In the genomic region with DNA sequence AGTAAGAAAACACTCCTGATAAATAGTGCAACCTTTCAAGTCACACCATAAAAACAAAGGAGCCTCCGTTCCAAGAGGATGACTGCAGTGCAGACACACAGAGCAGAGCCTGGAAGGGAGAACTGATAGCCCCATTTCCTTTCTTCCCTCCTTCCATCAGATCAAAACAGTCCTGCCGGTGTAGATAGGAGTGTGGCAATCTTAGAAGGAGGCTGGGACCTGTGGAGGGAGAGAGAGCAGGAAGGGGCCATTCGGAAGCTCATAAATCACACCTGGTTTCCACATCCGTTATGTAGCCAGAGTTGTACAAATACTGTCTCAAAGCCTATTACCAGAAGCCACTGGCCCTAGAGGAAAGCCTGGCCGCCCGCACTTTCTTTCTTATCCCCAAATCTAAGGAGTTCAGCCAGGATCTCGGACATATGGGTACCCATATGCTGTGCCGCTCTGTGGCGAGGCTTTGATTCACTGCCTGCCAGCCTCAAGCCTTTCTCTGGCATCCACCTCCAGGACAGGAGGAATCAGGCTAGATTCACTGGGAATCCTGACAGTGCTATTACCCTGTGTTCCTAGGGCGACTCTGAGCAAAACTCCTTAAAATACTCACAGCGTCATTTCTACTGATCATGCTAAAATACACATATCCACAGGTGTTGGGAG, we compare ENCODE assay signal across 1 cellular context.
TF ChIP-seq lines count a peak whose summit lies in the region.

No MANE protein-coding gene starts in this region.

TF ChIP-seq in K562, 482 proteins besides CTCF, POLR2A, EP300 and RAD21 (continued from another document and continues in another):
- TF ChIP-seq PHF8 (IDR thresholded peaks at IDR 0.05; ENCODE audit: borderline replicate concordance, low read length) (no peak), COPS2 (conservative IDR thresholded peaks at IDR 0.05) (no peak), BACH1 (tag; IDR thresholded peaks at IDR 0.05) (no peak), ARID1B (IDR thresholded peaks at IDR 0.05) (peak; percentile 97), POLR2G (IDR thresholded peaks at IDR 0.05; ENCODE audit: low read depth, low read length) (peak; percentile 47), ZNF384 (IDR thresholded peaks at IDR 0.05; ENCODE audit: low read depth, low read length) (no peak), SP1 (CRISPR knock-in tag; IDR thresholded peaks at IDR 0.05) (peak; percentile 12; the same call in 1 of the 2 replicates), ZNF75A (CRISPR knock-in tag; IDR thresholded peaks at IDR 0.05) (no peak), ZNF583 (CRISPR knock-in tag; IDR thresholded peaks at IDR 0.05) (no peak), ZNF165 (CRISPR knock-in tag; IDR thresholded peaks at IDR 0.05; ENCODE audit: borderline replicate concordance) (no peak), ZNF217 (CRISPR knock-in tag; IDR thresholded peaks at IDR 0.05) (no peak), TEAD1 (CRISPR knock-in tag; IDR thresholded peaks at IDR 0.05) (no peak), POLR2H (tag; IDR thresholded peaks at IDR 0.05; ENCODE audit: low read depth) (no peak; the same call in 1 of the 2 replicates), MAFG (tag; conservative IDR thresholded peaks at IDR 0.05) (no peak), HMGN3 (IDR thresholded peaks at IDR 0.05; ENCODE audit: borderline replicate concordance, extremely low read depth, insufficient read length, low read depth, low read length) (peak; percentile 71), SMARCA4 (IDR thresholded peaks at IDR 0.05) (peak; percentile 97), HMG20B (CRISPR knock-in tag; IDR thresholded peaks at IDR 0.05) (no peak), NCOA6 (IDR thresholded peaks at IDR 0.05) (no peak), BHLHE40 (IDR thresholded peaks at IDR 0.05; ENCODE audit: low read length) (no peak), RFX7 (CRISPR knock-in tag; IDR thresholded peaks at IDR 0.05) (no peak), ZNF507 (tag; conservative IDR thresholded peaks at IDR 0.05) (no peak), NBN (IDR thresholded peaks at IDR 0.05; ENCODE audit: low read depth) (peak; percentile 95; the same call in 1 of the 2 replicates), PRPF4 (IDR thresholded peaks at IDR 0.05; ENCODE audit: insufficient read depth, low read depth, low read length, poor library complexity, severe bottlenecking) (no peak), BRCA1 (IDR thresholded peaks at IDR 0.05) (no peak), BRCA1 (CRISPR knock-in tag; IDR thresholded peaks at IDR 0.05) (no peak), ZNF253 (CRISPR knock-in tag; conservative IDR thresholded peaks at IDR 0.05) (no peak), GTF2F1 (IDR thresholded peaks at IDR 0.05; ENCODE audit: low read depth, low read length) (no peak), HNRNPK (IDR thresholded peaks at IDR 0.05; ENCODE audit: low read depth, low read length, poor library complexity, severe bottlenecking) (no peak), NCOA1 (IDR thresholded peaks at IDR 0.05; ENCODE audit: low read depth) (peak; percentile 89; the same call in 1 of the 2 replicates), SMAD2 (IDR thresholded peaks at IDR 0.05; ENCODE audit: low read depth, low read length) (no peak), XRCC3 (IDR thresholded peaks at IDR 0.05) (no peak)
- TF ChIP-seq, protein P1, sequence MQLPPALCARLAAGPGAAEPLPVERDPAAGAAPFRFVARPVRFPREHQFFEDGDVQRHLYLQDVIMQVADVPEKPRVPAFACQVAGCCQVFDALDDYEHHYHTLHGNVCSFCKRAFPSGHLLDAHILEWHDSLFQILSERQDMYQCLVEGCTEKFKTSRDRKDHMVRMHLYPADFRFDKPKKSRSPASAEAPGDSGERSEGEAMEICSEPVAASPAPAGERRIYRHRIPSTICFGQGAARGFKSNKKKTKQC (CRISPR knock-in tag; IDR thresholded peaks at IDR 0.05) = peak; percentile 60; the same call in 1 of the 2 replicates
- TF ChIP-seq, protein P2, sequence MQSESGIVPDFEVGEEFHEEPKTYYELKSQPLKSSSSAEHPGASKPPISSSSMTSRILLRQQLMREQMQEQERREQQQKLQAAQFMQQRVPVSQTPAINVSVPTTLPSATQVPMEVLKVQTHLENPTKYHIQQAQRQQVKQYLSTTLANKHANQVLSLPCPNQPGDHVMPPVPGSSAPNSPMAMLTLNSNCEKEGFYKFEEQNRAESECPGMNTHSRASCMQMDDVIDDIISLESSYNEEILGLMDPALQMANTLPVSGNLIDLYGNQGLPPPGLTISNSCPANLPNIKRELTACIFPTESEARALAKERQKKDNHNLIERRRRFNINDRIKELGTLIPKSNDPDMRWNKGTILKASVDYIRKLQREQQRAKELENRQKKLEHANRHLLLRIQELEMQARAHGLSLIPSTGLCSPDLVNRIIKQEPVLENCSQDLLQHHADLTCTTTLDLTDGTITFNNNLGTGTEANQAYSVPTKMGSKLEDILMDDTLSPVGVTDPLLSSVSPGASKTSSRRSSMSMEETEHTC (IDR thresholded peaks at IDR 0.05) = no peak
- TF ChIP-seq, protein P3, sequence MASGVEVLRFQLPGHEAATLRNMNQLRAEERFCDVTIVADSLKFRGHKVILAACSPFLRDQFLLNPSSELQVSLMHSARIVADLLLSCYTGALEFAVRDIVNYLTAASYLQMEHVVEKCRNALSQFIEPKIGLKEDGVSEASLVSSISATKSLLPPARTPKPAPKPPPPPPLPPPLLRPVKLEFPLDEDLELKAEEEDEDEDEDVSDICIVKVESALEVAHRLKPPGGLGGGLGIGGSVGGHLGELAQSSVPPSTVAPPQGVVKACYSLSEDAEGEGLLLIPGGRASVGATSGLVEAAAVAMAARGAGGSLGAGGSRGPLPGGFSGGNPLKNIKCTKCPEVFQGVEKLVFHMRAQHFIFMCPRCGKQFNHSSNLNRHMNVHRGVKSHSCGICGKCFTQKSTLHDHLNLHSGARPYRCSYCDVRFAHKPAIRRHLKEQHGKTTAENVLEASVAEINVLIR (CRISPR knock-in tag; IDR thresholded peaks at IDR 0.05) = no peak
- TF ChIP-seq, protein P4, sequence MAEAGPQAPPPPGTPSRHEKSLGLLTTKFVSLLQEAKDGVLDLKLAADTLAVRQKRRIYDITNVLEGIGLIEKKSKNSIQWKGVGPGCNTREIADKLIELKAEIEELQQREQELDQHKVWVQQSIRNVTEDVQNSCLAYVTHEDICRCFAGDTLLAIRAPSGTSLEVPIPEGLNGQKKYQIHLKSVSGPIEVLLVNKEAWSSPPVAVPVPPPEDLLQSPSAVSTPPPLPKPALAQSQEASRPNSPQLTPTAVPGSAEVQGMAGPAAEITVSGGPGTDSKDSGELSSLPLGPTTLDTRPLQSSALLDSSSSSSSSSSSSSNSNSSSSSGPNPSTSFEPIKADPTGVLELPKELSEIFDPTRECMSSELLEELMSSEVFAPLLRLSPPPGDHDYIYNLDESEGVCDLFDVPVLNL (CRISPR knock-in tag; IDR thresholded peaks at IDR 0.05; ENCODE audit: low read depth) = no peak
- TF ChIP-seq, protein P5, sequence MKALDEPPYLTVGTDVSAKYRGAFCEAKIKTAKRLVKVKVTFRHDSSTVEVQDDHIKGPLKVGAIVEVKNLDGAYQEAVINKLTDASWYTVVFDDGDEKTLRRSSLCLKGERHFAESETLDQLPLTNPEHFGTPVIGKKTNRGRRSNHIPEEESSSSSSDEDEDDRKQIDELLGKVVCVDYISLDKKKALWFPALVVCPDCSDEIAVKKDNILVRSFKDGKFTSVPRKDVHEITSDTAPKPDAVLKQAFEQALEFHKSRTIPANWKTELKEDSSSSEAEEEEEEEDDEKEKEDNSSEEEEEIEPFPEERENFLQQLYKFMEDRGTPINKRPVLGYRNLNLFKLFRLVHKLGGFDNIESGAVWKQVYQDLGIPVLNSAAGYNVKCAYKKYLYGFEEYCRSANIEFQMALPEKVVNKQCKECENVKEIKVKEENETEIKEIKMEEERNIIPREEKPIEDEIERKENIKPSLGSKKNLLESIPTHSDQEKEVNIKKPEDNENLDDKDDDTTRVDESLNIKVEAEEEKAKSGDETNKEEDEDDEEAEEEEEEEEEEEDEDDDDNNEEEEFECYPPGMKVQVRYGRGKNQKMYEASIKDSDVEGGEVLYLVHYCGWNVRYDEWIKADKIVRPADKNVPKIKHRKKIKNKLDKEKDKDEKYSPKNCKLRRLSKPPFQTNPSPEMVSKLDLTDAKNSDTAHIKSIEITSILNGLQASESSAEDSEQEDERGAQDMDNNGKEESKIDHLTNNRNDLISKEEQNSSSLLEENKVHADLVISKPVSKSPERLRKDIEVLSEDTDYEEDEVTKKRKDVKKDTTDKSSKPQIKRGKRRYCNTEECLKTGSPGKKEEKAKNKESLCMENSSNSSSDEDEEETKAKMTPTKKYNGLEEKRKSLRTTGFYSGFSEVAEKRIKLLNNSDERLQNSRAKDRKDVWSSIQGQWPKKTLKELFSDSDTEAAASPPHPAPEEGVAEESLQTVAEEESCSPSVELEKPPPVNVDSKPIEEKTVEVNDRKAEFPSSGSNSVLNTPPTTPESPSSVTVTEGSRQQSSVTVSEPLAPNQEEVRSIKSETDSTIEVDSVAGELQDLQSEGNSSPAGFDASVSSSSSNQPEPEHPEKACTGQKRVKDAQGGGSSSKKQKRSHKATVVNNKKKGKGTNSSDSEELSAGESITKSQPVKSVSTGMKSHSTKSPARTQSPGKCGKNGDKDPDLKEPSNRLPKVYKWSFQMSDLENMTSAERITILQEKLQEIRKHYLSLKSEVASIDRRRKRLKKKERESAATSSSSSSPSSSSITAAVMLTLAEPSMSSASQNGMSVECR (CRISPR knock-in tag; IDR thresholded peaks at IDR 0.05) = no peak
- TF ChIP-seq, protein P6, sequence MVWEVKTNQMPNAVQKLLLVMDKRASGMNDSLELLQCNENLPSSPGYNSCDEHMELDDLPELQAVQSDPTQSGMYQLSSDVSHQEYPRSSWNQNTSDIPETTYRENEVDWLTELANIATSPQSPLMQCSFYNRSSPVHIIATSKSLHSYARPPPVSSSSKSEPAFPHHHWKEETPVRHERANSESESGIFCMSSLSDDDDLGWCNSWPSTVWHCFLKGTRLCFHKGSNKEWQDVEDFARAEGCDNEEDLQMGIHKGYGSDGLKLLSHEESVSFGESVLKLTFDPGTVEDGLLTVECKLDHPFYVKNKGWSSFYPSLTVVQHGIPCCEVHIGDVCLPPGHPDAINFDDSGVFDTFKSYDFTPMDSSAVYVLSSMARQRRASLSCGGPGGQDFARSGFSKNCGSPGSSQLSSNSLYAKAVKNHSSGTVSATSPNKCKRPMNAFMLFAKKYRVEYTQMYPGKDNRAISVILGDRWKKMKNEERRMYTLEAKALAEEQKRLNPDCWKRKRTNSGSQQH (CRISPR knock-in tag; IDR thresholded peaks at IDR 0.05) = no peak
- TF ChIP-seq, protein P7, sequence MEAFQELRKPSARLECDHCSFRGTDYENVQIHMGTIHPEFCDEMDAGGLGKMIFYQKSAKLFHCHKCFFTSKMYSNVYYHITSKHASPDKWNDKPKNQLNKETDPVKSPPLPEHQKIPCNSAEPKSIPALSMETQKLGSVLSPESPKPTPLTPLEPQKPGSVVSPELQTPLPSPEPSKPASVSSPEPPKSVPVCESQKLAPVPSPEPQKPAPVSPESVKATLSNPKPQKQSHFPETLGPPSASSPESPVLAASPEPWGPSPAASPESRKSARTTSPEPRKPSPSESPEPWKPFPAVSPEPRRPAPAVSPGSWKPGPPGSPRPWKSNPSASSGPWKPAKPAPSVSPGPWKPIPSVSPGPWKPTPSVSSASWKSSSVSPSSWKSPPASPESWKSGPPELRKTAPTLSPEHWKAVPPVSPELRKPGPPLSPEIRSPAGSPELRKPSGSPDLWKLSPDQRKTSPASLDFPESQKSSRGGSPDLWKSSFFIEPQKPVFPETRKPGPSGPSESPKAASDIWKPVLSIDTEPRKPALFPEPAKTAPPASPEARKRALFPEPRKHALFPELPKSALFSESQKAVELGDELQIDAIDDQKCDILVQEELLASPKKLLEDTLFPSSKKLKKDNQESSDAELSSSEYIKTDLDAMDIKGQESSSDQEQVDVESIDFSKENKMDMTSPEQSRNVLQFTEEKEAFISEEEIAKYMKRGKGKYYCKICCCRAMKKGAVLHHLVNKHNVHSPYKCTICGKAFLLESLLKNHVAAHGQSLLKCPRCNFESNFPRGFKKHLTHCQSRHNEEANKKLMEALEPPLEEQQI (IDR thresholded peaks at IDR 0.05) = peak; percentile 70; the same call in 1 of the 2 replicates
- TF ChIP-seq, protein P8, sequence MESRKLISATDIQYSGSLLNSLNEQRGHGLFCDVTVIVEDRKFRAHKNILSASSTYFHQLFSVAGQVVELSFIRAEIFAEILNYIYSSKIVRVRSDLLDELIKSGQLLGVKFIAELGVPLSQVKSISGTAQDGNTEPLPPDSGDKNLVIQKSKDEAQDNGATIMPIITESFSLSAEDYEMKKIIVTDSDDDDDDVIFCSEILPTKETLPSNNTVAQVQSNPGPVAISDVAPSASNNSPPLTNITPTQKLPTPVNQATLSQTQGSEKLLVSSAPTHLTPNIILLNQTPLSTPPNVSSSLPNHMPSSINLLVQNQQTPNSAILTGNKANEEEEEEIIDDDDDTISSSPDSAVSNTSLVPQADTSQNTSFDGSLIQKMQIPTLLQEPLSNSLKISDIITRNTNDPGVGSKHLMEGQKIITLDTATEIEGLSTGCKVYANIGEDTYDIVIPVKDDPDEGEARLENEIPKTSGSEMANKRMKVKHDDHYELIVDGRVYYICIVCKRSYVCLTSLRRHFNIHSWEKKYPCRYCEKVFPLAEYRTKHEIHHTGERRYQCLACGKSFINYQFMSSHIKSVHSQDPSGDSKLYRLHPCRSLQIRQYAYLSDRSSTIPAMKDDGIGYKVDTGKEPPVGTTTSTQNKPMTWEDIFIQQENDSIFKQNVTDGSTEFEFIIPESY (CRISPR knock-in tag; IDR thresholded peaks at IDR 0.05) = no peak
- TF ChIP-seq, protein P9, sequence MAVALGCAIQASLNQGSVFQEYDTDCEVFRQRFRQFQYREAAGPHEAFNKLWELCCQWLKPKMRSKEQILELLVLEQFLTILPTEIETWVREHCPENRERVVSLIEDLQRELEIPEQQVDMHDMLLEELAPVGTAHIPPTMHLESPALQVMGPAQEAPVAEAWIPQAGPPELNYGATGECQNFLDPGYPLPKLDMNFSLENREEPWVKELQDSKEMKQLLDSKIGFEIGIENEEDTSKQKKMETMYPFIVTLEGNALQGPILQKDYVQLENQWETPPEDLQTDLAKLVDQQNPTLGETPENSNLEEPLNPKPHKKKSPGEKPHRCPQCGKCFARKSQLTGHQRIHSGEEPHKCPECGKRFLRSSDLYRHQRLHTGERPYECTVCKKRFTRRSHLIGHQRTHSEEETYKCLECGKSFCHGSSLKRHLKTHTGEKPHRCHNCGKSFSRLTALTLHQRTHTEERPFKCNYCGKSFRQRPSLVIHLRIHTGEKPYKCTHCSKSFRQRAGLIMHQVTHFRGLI (CRISPR knock-in tag; IDR thresholded peaks at IDR 0.05) = no peak
- TF ChIP-seq, protein P10, sequence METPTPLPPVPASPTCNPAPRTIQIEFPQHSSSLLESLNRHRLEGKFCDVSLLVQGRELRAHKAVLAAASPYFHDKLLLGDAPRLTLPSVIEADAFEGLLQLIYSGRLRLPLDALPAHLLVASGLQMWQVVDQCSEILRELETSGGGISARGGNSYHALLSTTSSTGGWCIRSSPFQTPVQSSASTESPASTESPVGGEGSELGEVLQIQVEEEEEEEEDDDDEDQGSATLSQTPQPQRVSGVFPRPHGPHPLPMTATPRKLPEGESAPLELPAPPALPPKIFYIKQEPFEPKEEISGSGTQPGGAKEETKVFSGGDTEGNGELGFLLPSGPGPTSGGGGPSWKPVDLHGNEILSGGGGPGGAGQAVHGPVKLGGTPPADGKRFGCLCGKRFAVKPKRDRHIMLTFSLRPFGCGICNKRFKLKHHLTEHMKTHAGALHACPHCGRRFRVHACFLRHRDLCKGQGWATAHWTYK (CRISPR knock-in tag; IDR thresholded peaks at IDR 0.05) = no peak
